Comparison of ENCODE assay signal across 8 cellular contexts in the genomic region with DNA sequence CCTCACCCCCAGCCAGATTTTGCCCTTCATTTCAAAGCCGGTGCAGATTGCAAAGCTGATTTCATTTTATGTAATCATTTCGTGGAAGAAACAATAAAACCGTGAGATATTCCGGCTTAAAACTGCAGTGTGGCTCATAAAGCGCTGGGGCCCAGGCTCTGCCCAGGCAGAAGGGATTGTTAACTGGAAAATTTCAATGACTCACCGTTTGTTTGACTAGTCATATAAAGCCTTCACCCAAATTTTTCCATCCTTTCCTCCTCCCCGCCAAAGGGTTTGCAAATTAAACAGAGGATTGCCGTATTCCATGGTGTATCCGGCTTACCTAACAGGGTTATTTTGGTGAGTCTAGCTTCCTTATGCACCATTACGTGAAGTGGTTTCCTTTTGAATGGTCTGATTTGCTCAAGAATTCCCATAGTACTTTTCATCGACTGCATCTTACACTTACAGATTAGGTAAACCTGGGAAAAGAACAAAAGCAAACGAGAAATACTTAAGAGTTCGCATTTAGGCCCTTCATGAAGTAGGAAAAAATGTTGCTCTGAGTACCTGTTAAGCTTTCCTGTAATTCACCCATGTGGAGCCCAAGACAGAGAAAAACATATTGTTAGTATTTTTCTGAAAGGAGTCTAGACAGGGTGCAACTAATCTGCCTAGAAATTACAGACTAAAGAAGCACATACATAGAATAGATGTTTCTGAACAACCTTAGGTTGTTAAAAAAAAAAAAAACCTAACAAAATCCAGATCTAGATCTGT. TPM values are rescaled to one million over a fixed set of nuclear protein-coding genes. Genes with fewer than 3 reads are reported as not detected.
DNase-seq lines count a peak whose midpoint lies in the region; ATAC-seq, FAIRE-seq and TF ChIP-seq lines count a peak whose summit lies in the region.

No MANE protein-coding gene starts in this region.

- CTCF ChIA-PET in GM12878 (lab: Yijun Ruan, JAX): interaction anchor here (0.5 to 0.9 kb wide), 2 partner anchors 44 to 52 kb away, joined by 3 to 4 read pairs; no protein-coding TSS in a partner anchor

- RAD21 ChIA-PET in GM12878 (lab: Charles Lee; ENCODE audit: unreplicated experiment): no interaction called here

- H3K79me2 ChIP-seq in GM12878 (ENCODE audit: control insufficient read depth, insufficient read depth, low read length): peaks cover 40% of the 10 kb centered on the region

- H3K4me2 ChIP-seq in GM12878 (ENCODE audit: control insufficient read depth, insufficient read depth): peak overlapping the region; percentile 98

- H2AFZ ChIP-seq in GM12878 (ENCODE audit: control insufficient read depth, low read depth, low read length): peak overlapping the region; percentile 96

- H3K27ac ChIP-seq in GM12878 (ENCODE audit: control insufficient read depth, insufficient read depth): peak overlapping the region; percentile 18; the same call in 1 of the 2 replicates
- peak overlapping the region; percentile 69 to 93 for H3K27ac ChIP-seq in thoracic aorta

- POLR2A ChIA-PET in GM12878 (lab: Charles Lee): interaction anchor here (1.2 to 1.3 kb wide), 2 partner anchors 62 to 119 kb away, joined by 3 to 4 read pairs; partner anchors contain the start of gene ZC3H7A

- no peak for TF ChIP-seq EP300 in GM12878 (IDR thresholded peaks at IDR 0.05; ENCODE audit: borderline replicate concordance in 1 of 2, control insufficient read depth in 1 of 2, low read depth in 2 of 2, low read length in 2 of 2)

- H3K9me3 ChIP-seq in MG63: no peaks in the 10 kb centered on the region
- peaks cover 2% of the 10 kb centered on the region; the same call in 2 of the 3 replicates for H3K9me3 ChIP-seq in GM12878 (replicated peaks; ENCODE audit: control insufficient read depth, insufficient read depth, low read length)
- no peaks in the 10 kb centered on the region for H3K9me3 ChIP-seq in thoracic aorta

- H3K9ac ChIP-seq in GM12878 (ENCODE audit: control insufficient read depth, insufficient read depth, low read length): no peak overlapping the region

- FAIRE-seq in GM12878 (lab: Jason Lieb, UNC): no peak

- H3K27me3 ChIP-seq in MG63 (no peaks in the 10 kb centered on the region), GM12878 (replicated peaks in 1 of 2; ENCODE audit: control insufficient read depth in 2 of 2, insufficient read depth in 2 of 2, low read length in 1 of 2) (no peaks in the 10 kb centered on the region), thoracic aorta (replicated peaks; ENCODE audit: insufficient read depth) (no peaks in the 10 kb centered on the region)

- BruUV-seq in GM12878 (replicated peaks; lab: Mats Ljungman, UMichigan): no TSS peak

- SMC1A ChIA-PET in GM12878 (lab: Charles Lee; ENCODE audit: uncharacterized antibody, unreplicated experiment): interaction anchor here (0.9 to 1.2 kb wide), 3 partner anchors 9 to 47 kb away, joined by 3 read pairs; no protein-coding TSS in a partner anchor

- no peak for ATAC-seq in GM12878
- ATAC-seq in thoracic aorta (ENCODE audit: insufficient number of reproducible peaks, low FRiP score, low read depth): peak; percentile 59
- ATAC-seq in HG02678 (IDR thresholded peaks at IDR 0.05; ENCODE audit: unreplicated experiment): no peak
- no peak for ATAC-seq in GM21515 (IDR thresholded peaks at IDR 0.05; ENCODE audit: unreplicated experiment)
- ATAC-seq in GM21360 (IDR thresholded peaks at IDR 0.05; ENCODE audit: unreplicated experiment): no peak

- TF ChIP-seq RAD21 in GM12878 (IDR thresholded peaks at IDR 0.05; ENCODE audit: insufficient read depth, low read depth, low read length): no peak

- H3K36me3 ChIP-seq in MG63 (peaks cover 24% of the 10 kb centered on the region), GM12878 (ENCODE audit: control insufficient read depth in 2 of 2, insufficient read depth in 2 of 2, low read length in 1 of 2) (no peaks in the 10 kb centered on the region; a peak in 1 of 4 replicates), thoracic aorta (no peaks in the 10 kb centered on the region)

- H3K4me1 ChIP-seq in GM12878 (ENCODE audit: control insufficient read depth, insufficient read depth, low read length): peaks cover 9% of the 10 kb centered on the region
- peaks cover 20 to 32% of the 10 kb centered on the region in 2 donors for H3K4me1 ChIP-seq in thoracic aorta (ENCODE audit: control insufficient read depth in 1 of 2, low read depth in 2 of 2)

- DNase-seq in Daoy (ENCODE audit: low read depth): peak; percentile 69
- DNase-seq in MG63: peak; percentile 69
- no peak for DNase-seq in GM12878 (ENCODE audit: low read depth, low spot score)
- DNase-seq in left kidney (ENCODE audit: low read depth, low spot score): peak; percentile 31
- no peak for DNase-seq in thoracic aorta (ENCODE audit: low spot score)

- H4K20me1 ChIP-seq in GM12878 (ENCODE audit: control insufficient read depth, insufficient read depth): no peaks in the 10 kb centered on the region; the same call in none of the 2 replicates

- TF ChIP-seq CTCF in GM12878 (IDR thresholded peaks at IDR 0.05 in 2 of 3, conservative IDR thresholded peaks at IDR 0.05 in 1 of 3; ENCODE audit: control insufficient read depth in 2 of 3, extremely low read depth in 1 of 3, insufficient read depth in 1 of 3, low read depth in 3 of 3, low read length in 3 of 3): no peak
- no peak for TF ChIP-seq CTCF in thoracic aorta (IDR thresholded peaks at IDR 0.05)

- intact Hi-C loops in GM12878 (cut with micrococcal nuclease; ENCODE audit: unreplicated experiment): no loop called here

- in situ Hi-C loops in GM12878 (cut with MboI): no loop called here

- H3K4me3 ChIP-seq in MG63 (peak overlapping the region; percentile 79), GM12878 (peak overlapping the region; percentile 54; the same call in 1 of the 2 replicates), thoracic aorta (peak overlapping the region; percentile 91)

- TF ChIP-seq POLR2A in GM12878 (IDR thresholded peaks at IDR 0.05; ENCODE audit: low read depth, low read length): no peak

- 78% methylated on average over 13 of the region's 13 CpGs for WGBS in GM12878 (ENCODE audit: insufficient coverage, insufficient replicate concordance, low lambda C conversion rate, missing lambda C conversion rate)

RNA-seq across cellular contexts. Expression of gene GSPT1, which starts 0.9 kb away (rescaled TPM):
- 114 TPM in 2 replicates for total RNA-seq in Daoy (2014; rRNA removed; shearing (Covaris generic))
- total RNA-seq in MG63 (2014; rRNA removed; shearing (Covaris generic); ENCODE audit: low replicate concordance): 32.3 and 64.9 TPM in 2 replicates
- total RNA-seq in GM12878 (2013; cell fraction: nucleolus; rRNA removed): 62.3 and 66.6 TPM in 2 replicates
- total RNA-seq in GM12878 (2014; rRNA removed) (61.3 and 75.8 TPM in 2 replicates), GM12878 (2014; rRNA removed; fragmentation: Illumina TruSeq; extraction: Trizol) (92.3 and 95.8 TPM in 2 replicates), GM12878 (2021) (138 and 142 TPM in 2 replicates), thoracic aorta (10 to 100 TPM; 50.4 to 81.1 TPM)
- 59.0 TPM for polyA plus RNA-seq in GM12878 (2011; ENCODE audit: low read depth)
- polyA plus RNA-seq in GM12878 (2011; rRNA removed) (104 and 122 TPM in 2 replicates), GM12878 (2014; fragmentation: Illumina TruSeq; extraction: Trizol) (168 and 192 TPM in 2 replicates), GM12878 (2014; fragmentation: Nextera tagmentation; extraction: Ambion mirVana) (10 to 100 TPM; 46.7 to 63.5 TPM), GM12878 (2014; rRNA removed) (69.6 and 72.2 TPM in 2 replicates), GM12878 (2016; fragmentation: Nextera tagmentation; extraction: Ambion mirVana) (100 to 1,000 TPM; 139 to 181 TPM)
- polyA plus RNA-seq in GM12878 (2011; cell fraction: cytosol; rRNA removed): 38.7 and 56.1 TPM in 2 replicates
- 44.4 and 59.9 TPM in 2 replicates for polyA plus RNA-seq in GM12878 (2011; cell fraction: nucleus; rRNA removed)
- 54.6 and 79.2 TPM in 2 replicates for polyA plus RNA-seq in GM12878 (2012)
- 42.9 and 84.4 TPM in 2 replicates for polyA minus RNA-seq in GM12878 (2011; rRNA and poly(A)+ RNA removed)
- 34.7 and 61.5 TPM in 2 replicates for polyA minus RNA-seq in GM12878 (2011; cell fraction: cytosol; rRNA and poly(A)+ RNA removed)
- polyA minus RNA-seq in GM12878 (2011; cell fraction: nucleus; rRNA and poly(A)+ RNA removed): 12.0 and 17.7 TPM in 2 replicates

RNA-seq across cellular contexts. Expression of gene NPIPB2, which starts 25.1 kb away (rescaled TPM):
- total RNA-seq in Daoy (2014; rRNA removed; shearing (Covaris generic)): not detected in 2 replicates
- total RNA-seq in MG63 (2014; rRNA removed; shearing (Covaris generic); ENCODE audit: low replicate concordance): not detected in 2 replicates
- total RNA-seq in GM12878 (2013; cell fraction: nucleolus; rRNA removed): 80.1 and 96.1 TPM in 2 replicates
- 5.0 and 10.7 TPM in 2 replicates for total RNA-seq in GM12878 (2014; rRNA removed)
- total RNA-seq in GM12878 (2014; rRNA removed; fragmentation: Illumina TruSeq; extraction: Trizol): 7.4 and 9.7 TPM in 2 replicates
- total RNA-seq in GM12878 (2021): 9.1 and 13.2 TPM in 2 replicates
- 16.0 TPM for polyA plus RNA-seq in GM12878 (2011; ENCODE audit: low read depth)
- 29.3 and 33.0 TPM in 2 replicates for polyA plus RNA-seq in GM12878 (2011; rRNA removed)
- polyA plus RNA-seq in GM12878 (2011; cell fraction: cytosol; rRNA removed): 17.7 and 24.5 TPM in 2 replicates
- 53.4 and 54.7 TPM in 2 replicates for polyA plus RNA-seq in GM12878 (2011; cell fraction: nucleus; rRNA removed)
- 10.3 and 11.0 TPM in 2 replicates for polyA plus RNA-seq in GM12878 (2012)
- 14.3 and 19.0 TPM in 2 replicates for polyA plus RNA-seq in GM12878 (2014; fragmentation: Illumina TruSeq; extraction: Trizol)
- polyA plus RNA-seq in GM12878 (2014; fragmentation: Nextera tagmentation; extraction: Ambion mirVana): 1 to 10 TPM; 1.9 to 4.0 TPM
- 12.1 TPM in 2 replicates for polyA plus RNA-seq in GM12878 (2014; rRNA removed)
- polyA plus RNA-seq in GM12878 (2016; fragmentation: Nextera tagmentation; extraction: Ambion mirVana): 10 to 100 TPM; 10.1 to 11.5 TPM
- polyA minus RNA-seq in GM12878 (2011; rRNA and poly(A)+ RNA removed): 17.8 and 30.4 TPM in 2 replicates
- polyA minus RNA-seq in GM12878 (2011; cell fraction: cytosol; rRNA and poly(A)+ RNA removed): 3.9 and 10.7 TPM in 2 replicates
- polyA minus RNA-seq in GM12878 (2011; cell fraction: nucleus; rRNA and poly(A)+ RNA removed): 9.4 and 28.2 TPM in 2 replicates
- total RNA-seq in thoracic aorta: 10 to 100 TPM in 1 of 2 donors, 1 to 10 TPM in 1; 9.9 to 18.5 TPM

RNA-seq across cellular contexts. Expression of gene TNFRSF17, which starts 48.3 kb away (rescaled TPM):
- not detected in 2 replicates for total RNA-seq in Daoy (2014; rRNA removed; shearing (Covaris generic))
- not detected in 2 replicates for total RNA-seq in MG63 (2014; rRNA removed; shearing (Covaris generic); ENCODE audit: low replicate concordance)
- total RNA-seq in GM12878 (2013; cell fraction: nucleolus; rRNA removed): 116 and 120 TPM in 2 replicates
- total RNA-seq in GM12878 (2014; rRNA removed): 149 and 170 TPM in 2 replicates
- 129 and 130 TPM in 2 replicates for total RNA-seq in GM12878 (2014; rRNA removed; fragmentation: Illumina TruSeq; extraction: Trizol)
- total RNA-seq in GM12878 (2021): 92.4 and 106 TPM in 2 replicates
- polyA plus RNA-seq in GM12878 (2011; ENCODE audit: low read depth): 174 TPM
- 296 and 352 TPM in 2 replicates for polyA plus RNA-seq in GM12878 (2011; rRNA removed)
- 150 and 165 TPM in 2 replicates for polyA plus RNA-seq in GM12878 (2011; cell fraction: cytosol; rRNA removed)
- polyA plus RNA-seq in GM12878 (2011; cell fraction: nucleus; rRNA removed): 88.9 and 125 TPM in 2 replicates
- polyA plus RNA-seq in GM12878 (2012): 119 and 154 TPM in 2 replicates
- 132 and 138 TPM in 2 replicates for polyA plus RNA-seq in GM12878 (2014; fragmentation: Illumina TruSeq; extraction: Trizol)
- 100 to 1,000 TPM; 453 to 461 TPM for polyA plus RNA-seq in GM12878 (2014; fragmentation: Nextera tagmentation; extraction: Ambion mirVana)
- polyA plus RNA-seq in GM12878 (2014; rRNA removed): 107 and 114 TPM in 2 replicates
- polyA plus RNA-seq in GM12878 (2016; fragmentation: Nextera tagmentation; extraction: Ambion mirVana): 100 to 1,000 TPM; 209 to 213 TPM
- polyA minus RNA-seq in GM12878 (2011; rRNA and poly(A)+ RNA removed): 183 and 214 TPM in 2 replicates
- polyA minus RNA-seq in GM12878 (2011; cell fraction: cytosol; rRNA and poly(A)+ RNA removed): 59.7 and 61.1 TPM in 2 replicates
- 100 and 138 TPM in 2 replicates for polyA minus RNA-seq in GM12878 (2011; cell fraction: nucleus; rRNA and poly(A)+ RNA removed)
- total RNA-seq in thoracic aorta: not detected

RNA-seq across cellular contexts. Expression of gene SNX29, which starts 59.8 kb away (rescaled TPM):
- total RNA-seq in Daoy (2014; rRNA removed; shearing (Covaris generic)): 3.0 and 7.2 TPM in 2 replicates
- 7.1 and 35.6 TPM in 2 replicates for total RNA-seq in MG63 (2014; rRNA removed; shearing (Covaris generic); ENCODE audit: low replicate concordance)
- total RNA-seq in GM12878 (2013; cell fraction: nucleolus; rRNA removed): 736 and 739 TPM in 2 replicates
- total RNA-seq in GM12878 (2014; rRNA removed): 22.0 and 24.2 TPM in 2 replicates
- 20.3 and 21.5 TPM in 2 replicates for total RNA-seq in GM12878 (2014; rRNA removed; fragmentation: Illumina TruSeq; extraction: Trizol)
- 62.4 and 68.3 TPM in 2 replicates for total RNA-seq in GM12878 (2021)
- polyA plus RNA-seq in GM12878 (2011; ENCODE audit: low read depth): 12.9 TPM
- 26.7 and 38.7 TPM in 2 replicates for polyA plus RNA-seq in GM12878 (2011; rRNA removed)
- 32.5 and 36.2 TPM in 2 replicates for polyA plus RNA-seq in GM12878 (2011; cell fraction: cytosol; rRNA removed)
- 46.6 and 54.8 TPM in 2 replicates for polyA plus RNA-seq in GM12878 (2011; cell fraction: nucleus; rRNA removed)
- polyA plus RNA-seq in GM12878 (2012): 18.4 and 20.3 TPM in 2 replicates
- 21.0 and 24.4 TPM in 2 replicates for polyA plus RNA-seq in GM12878 (2014; fragmentation: Illumina TruSeq; extraction: Trizol)
- polyA plus RNA-seq in GM12878 (2014; fragmentation: Nextera tagmentation; extraction: Ambion mirVana): 10 to 100 TPM in 1 of 2 experiments, 1 to 10 TPM in 1; 6.8 to 44.0 TPM
- 19.3 and 24.1 TPM in 2 replicates for polyA plus RNA-seq in GM12878 (2014; rRNA removed)
- 10 to 100 TPM; 54.6 to 68.3 TPM for polyA plus RNA-seq in GM12878 (2016; fragmentation: Nextera tagmentation; extraction: Ambion mirVana)
- polyA minus RNA-seq in GM12878 (2011; rRNA and poly(A)+ RNA removed): 205 and 208 TPM in 2 replicates
- polyA minus RNA-seq in GM12878 (2011; cell fraction: cytosol; rRNA and poly(A)+ RNA removed): 24.7 and 27.9 TPM in 2 replicates
- 148 and 216 TPM in 2 replicates for polyA minus RNA-seq in GM12878 (2011; cell fraction: nucleus; rRNA and poly(A)+ RNA removed)
- 10 to 100 TPM; 47.0 to 68.1 TPM for total RNA-seq in thoracic aorta

Comparison
In these comparisons a context has a peak if more than half of its experiments do, and no peak if none do; other contexts are left out.
1. DNase-seq: peak in Daoy (single experiment), MG63 (single experiment) and left kidney (single experiment); none in GM12878 (single experiment) and thoracic aorta (single experiment).
2. RNA of gene TNFRSF17, which starts 48.3 kb away (total RNA-seq): 92.4 to 170 TPM in GM12878; not detected in Daoy, not detected in MG63 and not detected in thoracic aorta; every median in the first group is over 10 times any median in the second.
3. Peak in every context shown above with its lines, with median percentiles within 50 percentile points of each other: H3K4me3 ChIP-seq.